In genomic region chr12:6764011-6764828, GRCh38 we compare ENCODE assay signal across 8 cellular contexts. TPM values are rescaled to one million over a fixed set of nuclear protein-coding genes. Genes with fewer than 3 reads are reported as not detected.
A peak's percentile ranks its signal among the peaks of the same experiment; 100 is the strongest.
DNase-seq lines count a peak whose midpoint lies in the region; ATAC-seq lines count a peak whose summit lies in the region.

No MANE protein-coding gene starts in this region.

- H3K9ac ChIP-seq in HUES64 (ENCODE audit: low read depth, low read length) (peak overlapping the region; percentile 39; the same call in 1 of the 2 replicates), NT2/D1 (ENCODE audit: insufficient read length, low read depth) (peak overlapping the region; percentile 74)

- DNase-seq in G401 (ENCODE audit: low spot score) (peak; percentile 100), NT2/D1 (ENCODE audit: low read depth, low spot score) (peak; percentile 98), glomerular endothelial cell (ENCODE audit: extremely low read depth, low read depth, low spot score) (peak; percentile 94)
- DNase-seq in activated naive CD8-positive, alpha-beta T cell treated with anti-CD3 and anti-CD28 coated beads, Interleukin-2, amount 10 ng/mL, durations not matched to agents 7 days and 5 days, result no peak
- no peak for DNase-seq in activated CD8-positive, alpha-beta memory T cell treated with anti-CD3 and anti-CD28 coated beads, Interleukin-2, amount 50 U/mL, for 4 hours

- H3K4me1 Mint-ChIP-seq in activated naive CD8-positive, alpha-beta T cell treated with anti-CD3 and anti-CD28 coated beads, Interleukin-2, amount 10 ng/mL, durations not matched to agents 7 days and 5 days, result peaks cover 32% of the 10 kb centered on the region

- H2AFZ ChIP-seq in neuron (ENCODE audit: low read depth, low read length), result no peak overlapping the region

- in situ Hi-C loops in G401 (cut with HindIII; ENCODE audit: low sequenced_read_pairs), result no loop called here

- WGBS in HUES64, result 6% methylated on average over 15 of the region's 16 CpGs

- H3K27ac Mint-ChIP-seq in activated naive CD8-positive, alpha-beta T cell treated with anti-CD3 and anti-CD28 coated beads, Interleukin-2, amount 10 ng/mL, durations not matched to agents 7 days and 5 days, result peak overlapping the region; percentile 55

- H3K36me3 Mint-ChIP-seq in activated naive CD8-positive, alpha-beta T cell treated with anti-CD3 and anti-CD28 coated beads, Interleukin-2, amount 10 ng/mL, durations not matched to agents 7 days and 5 days, result peaks cover 2% of the 10 kb centered on the region

- H3K27me3 Mint-ChIP-seq in activated naive CD8-positive, alpha-beta T cell treated with anti-CD3 and anti-CD28 coated beads, Interleukin-2, amount 10 ng/mL, durations not matched to agents 7 days and 5 days, result peaks cover 53% of the 10 kb centered on the region

- H3K9me3 ChIP-seq in HUES64 (ENCODE audit: insufficient read depth, low read depth, low read length) (no peaks in the 10 kb centered on the region), NT2/D1 (ENCODE audit: insufficient read depth, low read length) (no peaks in the 10 kb centered on the region), neuron (ENCODE audit: low read length) (no peaks in the 10 kb centered on the region)

- H3K36me3 ChIP-seq in HUES64 (ENCODE audit: insufficient read depth, low read length) (peaks cover under 1% of the 10 kb centered on the region), NT2/D1 (ENCODE audit: insufficient read depth, insufficient read length, low read length) (peaks cover 17% of the 10 kb centered on the region), neuron (ENCODE audit: insufficient read depth, low read length) (peaks cover 1% of the 10 kb centered on the region)

- H3K9me3 Mint-ChIP-seq in activated naive CD8-positive, alpha-beta T cell treated with anti-CD3 and anti-CD28 coated beads, Interleukin-2, amount 10 ng/mL, durations not matched to agents 7 days and 5 days, result no peaks in the 10 kb centered on the region

- H3K4me3 ChIP-seq in HUES64 (ENCODE audit: low read length) (peak overlapping the region; percentile 96), NT2/D1 (ENCODE audit: insufficient read length, low read depth) (peak overlapping the region; percentile 99), neuron (ENCODE audit: low read length) (peak overlapping the region; percentile 61)

- ATAC-seq in GM21619 (IDR thresholded peaks at IDR 0.05; ENCODE audit: unreplicated experiment), result peak; percentile 70
- ATAC-seq in activated naive CD8-positive, alpha-beta T cell treated with anti-CD3 and anti-CD28 coated beads, Interleukin-2, amount 10 ng/mL, durations not matched to agents 7 days and 5 days (ENCODE audit: low read depth), result peak; percentile 70

- H3K4me3 Mint-ChIP-seq in activated naive CD8-positive, alpha-beta T cell treated with anti-CD3 and anti-CD28 coated beads, Interleukin-2, amount 10 ng/mL, durations not matched to agents 7 days and 5 days, result peak overlapping the region; percentile 80

- H3K27ac ChIP-seq in HUES64 (ENCODE audit: low read depth, low read length), result peak overlapping the region; percentile 80

- H3K4me1 ChIP-seq in HUES64 (ENCODE audit: insufficient read depth, low read length), result peaks cover 30% of the 10 kb centered on the region
- peaks cover 13% of the 10 kb centered on the region for H3K4me1 ChIP-seq in NT2/D1 (ENCODE audit: insufficient read depth, insufficient read length)
- peaks cover 35% of the 10 kb centered on the region for H3K4me1 ChIP-seq in neuron (ENCODE audit: insufficient read depth, low read length)

- H3K27me3 ChIP-seq in HUES64 (ENCODE audit: insufficient read depth, low read length) (no peaks in the 10 kb centered on the region), NT2/D1 (ENCODE audit: insufficient read depth, insufficient read length) (no peaks in the 10 kb centered on the region), neuron (ENCODE audit: insufficient read depth, low read length) (no peaks in the 10 kb centered on the region)

- POLR2A ChIA-PET in activated naive CD8-positive, alpha-beta T cell treated with anti-CD3 and anti-CD28 coated beads, Interleukin-2, amount 10 ng/mL, durations not matched to agents 7 days and 5 days (lab: Charles Lee), result interaction anchor here (0.7 to 2.7 kb wide), 2 partner anchors 11 kb away, joined by 3 to 9 read pairs; partner anchors contain the start of gene MLF2

RNA-seq across cellular contexts. Expression of gene PTMS, which starts 1.9 kb away (rescaled TPM):
- total RNA-seq in G401 (2014; rRNA removed; shearing (Covaris generic)), result 259 and 267 TPM in 2 replicates
- polyA plus RNA-seq in HUES64 (2013, experiment 1 of 2), result 416 TPM
- 634 TPM for polyA plus RNA-seq in HUES64 (2013, experiment 2 of 2)
- 10 to 100 TPM; 36.2 to 43.5 TPM for total RNA-seq in activated naive CD8-positive, alpha-beta T cell treated with anti-CD3 and anti-CD28 coated beads, Interleukin-2, amount 10 ng/mL, durations not matched to agents 7 days and 5 days
- 240 and 281 TPM in 2 replicates for total RNA-seq in glomerular endothelial cell

RNA-seq across cellular contexts. Expression of gene LAG3, which starts 8.1 kb away (rescaled TPM):
- total RNA-seq in G401 (2014; rRNA removed; shearing (Covaris generic)), result 0.31 and 0.58 TPM in 2 replicates
- polyA plus RNA-seq in HUES64 (2013, experiment 1 of 2), result 1.8 TPM
- 1.8 TPM for polyA plus RNA-seq in HUES64 (2013, experiment 2 of 2)
- 10 to 100 TPM; 46.6 to 52.1 TPM for total RNA-seq in activated naive CD8-positive, alpha-beta T cell treated with anti-CD3 and anti-CD28 coated beads, Interleukin-2, amount 10 ng/mL, durations not matched to agents 7 days and 5 days
- not detected in 2 replicates for total RNA-seq in glomerular endothelial cell

RNA-seq across cellular contexts. Expression of gene MLF2, which starts 11.3 kb away (rescaled TPM):
- total RNA-seq in G401 (2014; rRNA removed; shearing (Covaris generic)), result 342 and 364 TPM in 2 replicates
- polyA plus RNA-seq in HUES64 (2013, experiment 1 of 2), result 178 TPM
- polyA plus RNA-seq in HUES64 (2013, experiment 2 of 2), result 174 TPM
- total RNA-seq in activated naive CD8-positive, alpha-beta T cell treated with anti-CD3 and anti-CD28 coated beads, Interleukin-2, amount 10 ng/mL, durations not matched to agents 7 days and 5 days, result 100 to 1,000 TPM; 108 to 118 TPM
- total RNA-seq in glomerular endothelial cell, result 186 and 229 TPM in 2 replicates

RNA-seq across cellular contexts. Expression of gene CD4, which starts 25.1 kb away (rescaled TPM):
- 0.34 and 1.3 TPM in 2 replicates for total RNA-seq in G401 (2014; rRNA removed; shearing (Covaris generic))
- polyA plus RNA-seq in HUES64 (2013, experiment 1 of 2), result 2.3 TPM
- 3.8 TPM for polyA plus RNA-seq in HUES64 (2013, experiment 2 of 2)
- 1 to 10 TPM; 2.6 to 3.0 TPM for total RNA-seq in activated naive CD8-positive, alpha-beta T cell treated with anti-CD3 and anti-CD28 coated beads, Interleukin-2, amount 10 ng/mL, durations not matched to agents 7 days and 5 days
- not detected in 2 replicates for total RNA-seq in glomerular endothelial cell

RNA-seq across cellular contexts. Expression of gene COPS7A, which starts 40.4 kb away (rescaled TPM):
- 47.0 and 47.6 TPM in 2 replicates for total RNA-seq in G401 (2014; rRNA removed; shearing (Covaris generic))
- polyA plus RNA-seq in HUES64 (2013, experiment 1 of 2), result 32.1 TPM
- 31.7 TPM for polyA plus RNA-seq in HUES64 (2013, experiment 2 of 2)
- 10 to 100 TPM; 29.8 to 35.6 TPM for total RNA-seq in activated naive CD8-positive, alpha-beta T cell treated with anti-CD3 and anti-CD28 coated beads, Interleukin-2, amount 10 ng/mL, durations not matched to agents 7 days and 5 days
- 58.8 and 72.9 TPM in 2 replicates for total RNA-seq in glomerular endothelial cell

Comparison
In these comparisons a context has a peak if more than half of its experiments do, and no peak if none do; other contexts are left out.
1. DNase-seq: peak in G401 (single experiment), NT2/D1 (single experiment) and glomerular endothelial cell (single experiment); none in activated naive CD8-positive, alpha-beta T cell treated with anti-CD3 and anti-CD28 coated beads, Interleukin-2, amount 10 ng/mL, durations not matched to agents 7 days and 5 days (single experiment) and activated CD8-positive, alpha-beta memory T cell treated with anti-CD3 and anti-CD28 coated beads, Interleukin-2, amount 50 U/mL, for 4 hours (single experiment).
2. RNA of gene LAG3, which starts 8.1 kb away (total RNA-seq): 46.6 to 52.1 TPM in activated naive CD8-positive, alpha-beta T cell treated with anti-CD3 and anti-CD28 coated beads, Interleukin-2, amount 10 ng/mL, durations not matched to agents 7 days and 5 days; 0.31 to 0.58 TPM in G401 and not detected in glomerular endothelial cell; every median in the first group is over 10 times any median in the second.
3. Peak in every context shown above with its lines, with median percentiles within 50 percentile points of each other: H3K4me3 ChIP-seq.